Comparison of ENCODE assay signal across 35 cellular contexts in genomic region chr10:26983156-26983555, GRCh38.
"Had no signal": no experiment of that assay in that cellular context is flagged by ENCODE, and none has a peak within 500 bp of the region (broad histone marks: within the 10 kb centered on the region; RNA-seq: fewer than 3 reads in every experiment).

No MANE protein-coding gene starts in this region.

- H3K27ac ChIP-seq: adrenal gland, body of pancreas, esophagus muscularis mucosa, WERI-Rb-1 had no signal

- FAIRE-seq: colon had no signal

- H3K4me3 Mint-ChIP-seq: activated B cell treated with CpG ODN at 0.5 μM for 24 hours; activated CD4-positive, alpha-beta memory T cell treated with anti-CD3 and anti-CD28 coated beads for 36 hours; activated CD8-positive, alpha-beta memory T cell treated with anti-CD3 and anti-CD28 coated beads, Interleukin-2, amount 10 ng/mL, durations not matched to agents 7 days and 5 days; activated CD8-positive, alpha-beta T cell treated with anti-CD3 and anti-CD28 coated beads, Interleukin-2, amount 10 ng/mL, durations not matched to agents 7 days and 5 days; activated naive CD4-positive, alpha-beta T cell treated with anti-CD3 and anti-CD28 coated beads for 36 hours; activated naive CD4-positive, alpha-beta T cell treated with anti-CD3 and anti-CD28 coated beads, Interleukin-2, amount 50 U/mL, for 24 hours; activated naive CD8-positive, alpha-beta T cell treated with anti-CD3 and anti-CD28 coated beads for 36 hours; activated naive CD8-positive, alpha-beta T cell treated with anti-CD3 and anti-CD28 coated beads, Interleukin-2, amount 50 U/mL, for 24 hours; activated T-helper 1 cell treated with anti-CD3 and anti-CD28 coated beads, Interleukin-12 subunit alpha, Interleukin-12 subunit beta, Interleukin-2, Interleukin-4 antibody, amounts not matched to agents 30 ng/mL and 10 ng/mL and 1 ng/mL, durations not matched to agents 14 hours and 24 hours and 36 hours; effector memory CD8-positive, alpha-beta T cell; T-helper 1 cell treated with Interleukin-12 subunit alpha and Interleukin-12 subunit beta and Interleukin-4 antibody, amounts not matched to agents 30 μg/mL and 1 μg/mL, for 36 hours; T-helper 2 cell treated with Interferon-gamma antibody and Interleukin-4, amounts not matched to agents 5 μg/mL and 100 μg/mL, for 36 hours had no signal

- H3K4me1 ChIP-seq: adrenal gland, body of pancreas, esophagus muscularis mucosa had no signal

- H3K27me3 Mint-ChIP-seq: activated B cell treated with CpG ODN at 0.5 μM for 24 hours; activated CD4-positive, alpha-beta memory T cell treated with anti-CD3 and anti-CD28 coated beads for 36 hours; activated CD8-positive, alpha-beta memory T cell treated with anti-CD3 and anti-CD28 coated beads, Interleukin-2, amount 10 ng/mL, durations not matched to agents 7 days and 5 days; activated naive CD4-positive, alpha-beta T cell treated with anti-CD3 and anti-CD28 coated beads, Interleukin-2, amount 50 U/mL, for 24 hours; activated naive CD8-positive, alpha-beta T cell treated with anti-CD3 and anti-CD28 coated beads for 36 hours; activated naive CD8-positive, alpha-beta T cell treated with anti-CD3 and anti-CD28 coated beads, Interleukin-2, amount 50 U/mL, for 24 hours; effector memory CD8-positive, alpha-beta T cell had no signal

- H3K4me3 ChIP-seq: adrenal gland, body of pancreas, esophagus muscularis mucosa had no signal

- DNase-seq: activated B cell treated with CpG ODN at 0.5 μM for 24 hours; activated CD4-positive, alpha-beta memory T cell treated with anti-CD3 and anti-CD28 coated beads for 36 hours; activated CD4-positive, alpha-beta T cell treated with anti-CD3 and anti-CD28 coated beads for 48 hours; activated CD8-positive, alpha-beta memory T cell treated with anti-CD3 and anti-CD28 coated beads, Interleukin-2, amount 10 ng/mL, durations not matched to agents 7 days and 5 days; activated CD8-positive, alpha-beta memory T cell treated with anti-CD3 and anti-CD28 coated beads, Interleukin-2, amount 50 U/mL, for 4 hours; activated CD8-positive, alpha-beta T cell treated with anti-CD3 and anti-CD28 coated beads, Interleukin-2, amount 10 ng/mL, durations not matched to agents 7 days and 5 days; activated effector memory CD4-positive, alpha-beta T cell treated with anti-CD3 and anti-CD28 coated beads, Interleukin-2, amount 50 U/mL, for 16 hours; activated naive CD4-positive, alpha-beta T cell treated with anti-CD3 and anti-CD28 coated beads for 36 hours; activated naive CD8-positive, alpha-beta T cell treated with anti-CD3 and anti-CD28 coated beads for 36 hours; activated naive CD8-positive, alpha-beta T cell treated with anti-CD3 and anti-CD28 coated beads, Interleukin-2, amount 50 U/mL, for 24 hours; activated T-cell treated with anti-CD3 and anti-CD28 coated beads, Interleukin-2, amount 50 U/mL, for 1 hour; activated T-cell treated with anti-CD3 and anti-CD28 coated beads, Interleukin-2, amount 50 U/mL, for 48 hours; adrenal gland; amygdala; aorta; body of pancreas; caudate nucleus; cortex of kidney; dermis blood vessel endothelial cell; effector CD4-positive, alpha-beta T cell; effector memory CD8-positive, alpha-beta T cell; erythroblast; foreskin melanocyte; head of caudate nucleus; hippocampal formation; T1000; WERI-Rb-1 had no signal

- H3K9me3 ChIP-seq: adrenal gland, body of pancreas, esophagus muscularis mucosa had no signal

- H3K4me1 Mint-ChIP-seq: activated B cell treated with CpG ODN at 0.5 μM for 24 hours; activated CD8-positive, alpha-beta memory T cell treated with anti-CD3 and anti-CD28 coated beads, Interleukin-2, amount 10 ng/mL, durations not matched to agents 7 days and 5 days; activated naive CD4-positive, alpha-beta T cell treated with anti-CD3 and anti-CD28 coated beads, Interleukin-2, amount 50 U/mL, for 24 hours; activated naive CD8-positive, alpha-beta T cell treated with anti-CD3 and anti-CD28 coated beads for 36 hours; activated naive CD8-positive, alpha-beta T cell treated with anti-CD3 and anti-CD28 coated beads, Interleukin-2, amount 50 U/mL, for 24 hours had no signal

- H3K27me3 ChIP-seq: adrenal gland, body of pancreas, esophagus muscularis mucosa had no signal

- ATAC-seq: activated CD4-positive, CD25-positive, alpha-beta regulatory T cell treated with anti-CD3 and anti-CD28 coated beads, Interleukin-2, amount 50 U/mL, for 24 hours; activated CD8-positive, alpha-beta memory T cell treated with anti-CD3 and anti-CD28 coated beads, Interleukin-2, amount 10 ng/mL, durations not matched to agents 7 days and 5 days; activated CD8-positive, alpha-beta T cell treated with anti-CD3 and anti-CD28 coated beads, Interleukin-2, amount 10 ng/mL, durations not matched to agents 7 days and 5 days; activated naive CD8-positive, alpha-beta T cell treated with anti-CD3 and anti-CD28 coated beads, Interleukin-2, amount 50 U/mL, for 24 hours; body of pancreas; effector memory CD8-positive, alpha-beta T cell had no signal

- H3K36me3 Mint-ChIP-seq: activated CD4-positive, alpha-beta memory T cell treated with anti-CD3 and anti-CD28 coated beads for 36 hours had no signal

- H3K9me3 Mint-ChIP-seq: activated B cell treated with CpG ODN at 0.5 μM for 24 hours; activated CD4-positive, alpha-beta memory T cell treated with anti-CD3 and anti-CD28 coated beads for 36 hours; activated naive CD4-positive, alpha-beta T cell treated with anti-CD3 and anti-CD28 coated beads, Interleukin-2, amount 50 U/mL, for 24 hours; activated naive CD8-positive, alpha-beta T cell treated with anti-CD3 and anti-CD28 coated beads for 36 hours; activated naive CD8-positive, alpha-beta T cell treated with anti-CD3 and anti-CD28 coated beads, Interleukin-2, amount 50 U/mL, for 24 hours; activated T-helper 1 cell treated with anti-CD3 and anti-CD28 coated beads, Interleukin-12 subunit alpha, Interleukin-12 subunit beta, Interleukin-2, Interleukin-4 antibody, amounts not matched to agents 30 ng/mL and 10 ng/mL and 1 ng/mL, durations not matched to agents 14 hours and 24 hours and 36 hours; activated T-helper 2 cell treated with anti-CD3 and anti-CD28 coated beads, Interferon-gamma antibody, Interleukin-2, Interleukin-4, amounts not matched to agents 10 μg/mL and 5 μg/mL and 100 μg/mL, durations not matched to agents 14 hours and 24 hours and 36 hours; effector memory CD8-positive, alpha-beta T cell; T-helper 1 cell treated with Interleukin-12 subunit alpha and Interleukin-12 subunit beta and Interleukin-4 antibody, amounts not matched to agents 30 μg/mL and 1 μg/mL, for 36 hours; T-helper 2 cell treated with Interferon-gamma antibody and Interleukin-4, amounts not matched to agents 5 μg/mL and 100 μg/mL, for 36 hours had no signal

- H3K27ac Mint-ChIP-seq: activated B cell treated with CpG ODN at 0.5 μM for 24 hours; activated CD4-positive, alpha-beta memory T cell treated with anti-CD3 and anti-CD28 coated beads for 36 hours; activated CD8-positive, alpha-beta memory T cell treated with anti-CD3 and anti-CD28 coated beads, Interleukin-2, amount 10 ng/mL, durations not matched to agents 7 days and 5 days; activated CD8-positive, alpha-beta T cell treated with anti-CD3 and anti-CD28 coated beads, Interleukin-2, amount 10 ng/mL, durations not matched to agents 7 days and 5 days; activated naive CD4-positive, alpha-beta T cell treated with anti-CD3 and anti-CD28 coated beads for 36 hours; activated naive CD4-positive, alpha-beta T cell treated with anti-CD3 and anti-CD28 coated beads, Interleukin-2, amount 50 U/mL, for 24 hours; activated naive CD8-positive, alpha-beta T cell treated with anti-CD3 and anti-CD28 coated beads for 36 hours; activated naive CD8-positive, alpha-beta T cell treated with anti-CD3 and anti-CD28 coated beads, Interleukin-2, amount 50 U/mL, for 24 hours; activated T-helper 1 cell treated with anti-CD3 and anti-CD28 coated beads, Interleukin-12 subunit alpha, Interleukin-12 subunit beta, Interleukin-2, Interleukin-4 antibody, amounts not matched to agents 30 ng/mL and 10 ng/mL and 1 ng/mL, durations not matched to agents 14 hours and 24 hours and 36 hours; activated T-helper 2 cell treated with anti-CD3 and anti-CD28 coated beads, Interferon-gamma antibody, Interleukin-2, Interleukin-4, amounts not matched to agents 10 μg/mL and 5 μg/mL and 100 μg/mL, durations not matched to agents 14 hours and 24 hours and 36 hours; effector memory CD8-positive, alpha-beta T cell; T-helper 1 cell treated with Interleukin-12 subunit alpha and Interleukin-12 subunit beta and Interleukin-4 antibody, amounts not matched to agents 30 μg/mL and 1 μg/mL, for 36 hours; T-helper 2 cell treated with Interferon-gamma antibody and Interleukin-4, amounts not matched to agents 5 μg/mL and 100 μg/mL, for 36 hours had no signal

- H3K36me3 ChIP-seq: WERI-Rb-1 had no signal
